8 cellular contexts compared by ENCODE assay signal in genomic region chr2:99559075-99559662, GRCh38.
A peak's percentile ranks its signal among the peaks of the same experiment; 100 is the strongest.
DNase-seq lines count a peak whose midpoint lies in the region; ATAC-seq and TF ChIP-seq lines count a peak whose summit lies in the region.

No MANE protein-coding gene starts in this region.

- in situ Hi-C loops in brain microvascular endothelial cell (cut with HindIII; ENCODE audit: low pct_ligation_motif_present, low sequenced_read_pairs), result no loop called here

- no peaks in the 10 kb centered on the region for H3K9me3 ChIP-seq in WERI-Rb-1 (ENCODE audit: severe bottlenecking)

- H3K4me3 Mint-ChIP-seq in immature natural killer cell, result peak overlapping the region in 3 of 5 donors; percentile 44 to 75 (median 44)

- peak; percentile 79 for ATAC-seq in HG02981 (IDR thresholded peaks at IDR 0.05; ENCODE audit: unreplicated experiment)
- no peak for ATAC-seq in GM21526 (IDR thresholded peaks at IDR 0.05; ENCODE audit: low FRiP score, unreplicated experiment)

- H3K36me3 Mint-ChIP-seq in immature natural killer cell, result no peaks in the 10 kb centered on the region

- H3K36me3 ChIP-seq in GM06990 (ENCODE audit: control insufficient read depth, insufficient read depth, low read length), result no peaks in the 10 kb centered on the region
- no peaks in the 10 kb centered on the region for H3K36me3 ChIP-seq in WERI-Rb-1
- no peaks in the 10 kb centered on the region for H3K36me3 ChIP-seq in brain microvascular endothelial cell (replicated peaks)

- peaks cover 2 to 10% of the 10 kb centered on the region in 2 donors for H3K4me1 Mint-ChIP-seq in immature natural killer cell

- H3K27me3 ChIP-seq in GM06990 (replicated peaks; ENCODE audit: control insufficient read depth, insufficient read depth, low read length) (no peaks in the 10 kb centered on the region; the same call in 1 of the 2 replicates), WERI-Rb-1 (ENCODE audit: insufficient read depth, low read depth, severe bottlenecking) (peaks cover 9% of the 10 kb centered on the region), brain microvascular endothelial cell (replicated peaks) (no peaks in the 10 kb centered on the region)

- H3K4me3 ChIP-seq in GM06990 (replicated peaks; ENCODE audit: low read depth, low read length), result no peak overlapping the region
- H3K4me3 ChIP-seq in WERI-Rb-1 (ENCODE audit: low read depth, low read length), result no peak overlapping the region
- no peak overlapping the region for H3K4me3 ChIP-seq in brain microvascular endothelial cell (ENCODE audit: low read depth, low read length)

- peak; percentile 99 for TF ChIP-seq CTCF in GM06990 (IDR thresholded peaks at IDR 0.05; ENCODE audit: insufficient read depth, low read length, poor library complexity, severe bottlenecking)
- TF ChIP-seq CTCF in WERI-Rb-1 (IDR thresholded peaks at IDR 0.05; ENCODE audit: low read depth, low read length), result peak; percentile 88
- peak; percentile 97 for TF ChIP-seq CTCF in brain microvascular endothelial cell (IDR thresholded peaks at IDR 0.05; ENCODE audit: low read depth, low read length, missing control alignments)

- DNase-seq in GM06990 (ENCODE audit: extremely low read depth, insufficient read length) (peak; percentile 71), NCI-H2196 (lab: John Stamatoyannopoulos, UW; ENCODE audit: unreplicated experiment) (peak; percentile 87), WERI-Rb-1 (peak; percentile 83), brain microvascular endothelial cell (peak; percentile 73), immature natural killer cell (peak; percentile 44 to 63 (median 51))
- DNase-seq in stimulated activated CD4-positive, alpha-beta T cell treated with anti-CD3 and anti-CD28 coated beads, Interleukin-12 subunit alpha, Interleukin-12 subunit beta, amount 100 ng/mL, for 48 hours (ENCODE audit: low read depth in 2 of 3, low spot score in 1 of 3), result peak; percentile 79 to 94 (median 79)

- no peaks in the 10 kb centered on the region for H3K27me3 Mint-ChIP-seq in immature natural killer cell (ENCODE audit: low read depth in 3 of 3)

- no peaks in the 10 kb centered on the region for H3K9me3 Mint-ChIP-seq in immature natural killer cell

- H3K27ac ChIP-seq in WERI-Rb-1 (no peak overlapping the region), brain microvascular endothelial cell (no peak overlapping the region)

- no peak overlapping the region for H3K27ac Mint-ChIP-seq in immature natural killer cell
